In genomic region chr7:116659248-116659647, GRCh38 we compare ENCODE assay signal across 2 cellular contexts. TPM values are rescaled to one million over a fixed set of nuclear protein-coding genes. Genes with fewer than 3 reads are reported as not detected.
"Had no signal": no experiment of that assay in that cellular context is flagged by ENCODE, and none has a peak within 500 bp of the region (broad histone marks: within the 10 kb centered on the region; RNA-seq: fewer than 3 reads in every experiment).

No MANE protein-coding gene starts in this region.

RNA-seq across cellular contexts. Expression of gene MET, which starts 12.7 kb away (rescaled TPM):
- total RNA-seq: naive thymus-derived CD8-positive, alpha-beta T cell had no signal
- polyA plus RNA-seq: naive thymus-derived CD8-positive, alpha-beta T cell; neural cell had no signal
